26 cellular contexts compared by ENCODE assay signal in genomic region chr11:73670808-73671207, GRCh38. TPM values are rescaled to one million over a fixed set of nuclear protein-coding genes. Genes with fewer than 3 reads are reported as not detected.
DNase-seq lines count a peak whose midpoint lies in the region; ATAC-seq, FAIRE-seq and TF ChIP-seq lines count a peak whose summit lies in the region.
"Had no signal": no experiment of that assay in that cellular context is flagged by ENCODE, and none has a peak within 500 bp of the region (broad histone marks: within the 10 kb centered on the region; RNA-seq: fewer than 3 reads in every experiment).

No MANE protein-coding gene starts in this region.

- peaks cover 12% of the 10 kb centered on the region for H3K4me1 ChIP-seq in left ventricle myocardium inferior
- no peaks in the 10 kb centered on the region for H3K4me1 ChIP-seq in small intestine (ENCODE audit: control insufficient read depth in 2 of 2, insufficient read depth in 1 of 2, low read depth in 1 of 2, low read length in 1 of 2)
- H3K4me1 ChIP-seq: A549, BE2C had no signal

- intact Hi-C loops in left ventricle myocardium inferior (cut with micrococcal nuclease) (no loop called here), left ventricle myocardium superior (cut with micrococcal nuclease) (no loop called here), left colon (cut with DNase I, micrococcal nuclease) (no loop called here)

- H3K4me3 ChIP-seq in left ventricle myocardium inferior (no peak overlapping the region), small intestine (ENCODE audit: low read depth in 1 of 2, low read length in 2 of 2) (no peak overlapping the region)
- H3K4me3 ChIP-seq: A549, BLaER1, GM12878 had no signal

- H3K27ac ChIP-seq in left ventricle myocardium inferior (replicated peaks) (peak overlapping the region; percentile 68), small intestine (ENCODE audit: low read depth in 1 of 2, low read length in 1 of 2) (no peak overlapping the region)
- H3K27ac ChIP-seq: 22Rv1, A549, BLaER1 had no signal

- WGBS in small intestine, 3 donors: 51 to 82% (median 69%) methylated on average over 3 of the region's 3 CpGs

- no peak for DNase-seq in left ventricle myocardium inferior
- DNase-seq in left ventricle myocardium superior: no peak
- DNase-seq in left colon: no peak
- peak; percentile 80 for DNase-seq in small intestine
- no peak for DNase-seq in NCI-H1417 treated with DMSO at 0.1 percent for 48 hours (lab: John Stamatoyannopoulos, UW)
- no peak for DNase-seq in SKM-1 treated with dmso at 0.1 percent for 144 hours (lab: John Stamatoyannopoulos, UW; ENCODE audit: unreplicated experiment)
- DNase-seq: BE2C; C1 segment of cervical spinal cord; CD4-positive, alpha-beta memory T cell; CD4-positive, CD25-positive, alpha-beta regulatory T cell; CD8-positive, alpha-beta memory T cell; COR-L47; DMS 273 treated with DMSO at 0.1 percent for 48 hours; DMS153; DMS53; DMS79; DND-41; EL; GDM1 had no signal

- FAIRE-seq in small intestine (lab: Jason Lieb, UNC): no peak
- FAIRE-seq: A549, GM12878, GM12892, GM18507 had no signal

- H3K9me3 ChIP-seq in left ventricle myocardium inferior (replicated peaks) (no peaks in the 10 kb centered on the region), small intestine (ENCODE audit: control insufficient read depth, low read depth) (no peaks in the 10 kb centered on the region)
- H3K9me3 ChIP-seq: A549, BE2C, BLaER1 had no signal

- no peak for ATAC-seq in left ventricle myocardium superior
- ATAC-seq in left colon: peak; percentile 51
- ATAC-seq: GM12878 had no signal

- H3K27me3 ChIP-seq in left ventricle myocardium inferior (ENCODE audit: low read depth) (no peaks in the 10 kb centered on the region), small intestine (ENCODE audit: control insufficient read depth in 2 of 2, insufficient read depth in 2 of 2, low read length in 2 of 2) (no peaks in the 10 kb centered on the region)
- H3K27me3 ChIP-seq: BE2C, BLaER1 had no signal

- no peak for TF ChIP-seq CTCF in left ventricle myocardium inferior (IDR thresholded peaks at IDR 0.05; ENCODE audit: borderline replicate concordance)

- H3K36me3 ChIP-seq in left ventricle myocardium inferior: peaks cover 15% of the 10 kb centered on the region
- H3K36me3 ChIP-seq in small intestine (ENCODE audit: control insufficient read depth in 2 of 2, insufficient read depth in 2 of 2, low read length in 2 of 2): peaks cover 0 to 2% of the 10 kb centered on the region in 2 donors

RNA-seq across cellular contexts. Expression of gene PLEKHB1, which starts 24.4 kb away (rescaled TPM):
- total RNA-seq in left ventricle myocardium inferior (22.4 TPM), left ventricle myocardium superior (6.1 TPM), left colon (10 to 100 TPM; 11.9 to 15.7 TPM)
- polyA plus RNA-seq in small intestine: 10 to 100 TPM; 11.1 to 20.8 (median 12.7) TPM
- total RNA-seq: Daoy had no signal
